In the genomic region with DNA sequence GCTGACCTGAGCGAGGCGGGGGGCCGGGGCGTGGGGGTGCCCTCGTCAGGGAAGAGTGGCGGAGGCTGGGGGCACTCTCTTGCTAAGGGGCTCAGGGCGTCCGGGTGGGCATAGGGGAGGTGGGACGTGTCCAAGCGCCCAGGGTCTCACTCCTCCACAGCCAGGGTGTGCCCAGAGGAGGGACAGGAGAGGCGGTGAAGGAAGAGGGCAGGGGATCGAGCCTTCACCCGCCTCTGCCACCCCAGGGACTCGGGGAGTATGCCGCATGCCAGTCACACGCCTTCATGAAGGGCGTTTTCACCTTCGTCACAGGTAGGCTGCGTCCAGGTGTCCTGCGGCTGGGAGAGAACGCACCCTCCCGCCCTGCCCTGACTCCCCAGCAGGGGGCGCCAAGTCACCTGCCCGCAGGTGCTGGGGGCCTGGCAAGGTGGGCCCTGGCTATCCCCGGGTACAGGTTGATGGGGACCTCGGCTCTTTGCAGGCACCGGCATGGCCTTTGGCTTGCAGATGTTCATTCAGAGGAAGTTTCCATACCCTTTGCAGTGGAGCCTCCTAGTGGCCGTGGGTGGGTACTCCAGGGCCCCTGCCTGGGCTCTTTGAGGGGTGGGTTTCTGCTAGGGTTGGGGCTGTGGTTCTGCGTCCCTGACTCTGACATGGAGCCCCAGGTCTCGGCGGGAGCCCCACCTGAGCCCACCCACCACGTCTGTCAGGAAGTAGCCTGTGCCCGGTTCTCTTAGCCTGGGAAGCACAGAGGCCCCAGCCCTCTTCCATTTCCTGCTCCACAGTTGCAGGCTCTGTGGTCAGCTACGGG, we compare ENCODE assay signal across 8 cellular contexts. TPM values are rescaled to one million over a fixed set of nuclear protein-coding genes. Genes with fewer than 3 reads are reported as not detected.
DNase-seq lines count a peak whose midpoint lies in the region; ATAC-seq and TF ChIP-seq lines count a peak whose summit lies in the region.

No MANE protein-coding gene starts in this region.

- POLR2A ChIA-PET in T-cell (lab: Charles Lee) = interaction anchor here in 1 of 2 donors (0.6 kb wide), 1 partner anchor 432 kb away, joined by 10 read pairs; no protein-coding TSS in a partner anchor

- H3K27ac ChIP-seq in KMS-11 = peak overlapping the region; percentile 76
- peak overlapping the region; percentile 86 to 88 for H3K27ac ChIP-seq in ascending aorta

- H3K36me3 Mint-ChIP-seq in T-cell = peaks cover 5% of the 10 kb centered on the region

- H3K27me3 ChIP-seq in KMS-11 (ENCODE audit: insufficient read depth, low read depth) (peaks cover 13% of the 10 kb centered on the region; the same call in 1 of the 2 replicates), ascending aorta (no peaks in the 10 kb centered on the region)

- H3K9ac ChIP-seq in KMS-11 = peak overlapping the region; percentile 68

- CTCF ChIA-PET in T-cell (lab: Charles Lee) = interaction anchor here in 1 of 2 donors (0.5 to 1.0 kb wide), 4 partner anchors 27 to 886 kb away, joined by 3 to 6 read pairs (median 3); partner anchors contain the start of gene AJM1

- H3K4me3 ChIP-seq in KMS-11 (IDR thresholded peaks at IDR 0.05; ENCODE audit: insufficient read depth, low read depth, low read length) = no peak overlapping the region
- peak overlapping the region; percentile 73 for H3K4me3 ChIP-seq in ascending aorta

- H3K4me1 ChIP-seq in KMS-11 (ENCODE audit: low read depth, poor library complexity, severe bottlenecking) (peaks cover 51% of the 10 kb centered on the region), ascending aorta (peaks cover 0 to 14% of the 10 kb centered on the region in 2 donors)

- intact Hi-C loops in ascending aorta (cut with DNase I) = loop anchor here (1.0 to 10.0 kb wide), 10 partner anchors 16 to 433 kb away; partner anchors contain the start of genes ABCA2, CYSRT1, MAN1B1 and PAXX

- peak; percentile 99 for TF ChIP-seq CTCF in KMS-11 (conservative IDR thresholded peaks at IDR 0.05; ENCODE audit: low read depth, low read length)
- TF ChIP-seq CTCF in ascending aorta (IDR thresholded peaks at IDR 0.05) = peak; percentile 61 to 87 (median 84)

- H3K4me3 Mint-ChIP-seq in T-cell = peak overlapping the region; percentile 78 to 82 (median 80)

- H2AFZ ChIP-seq in KMS-11 (ENCODE audit: low read depth) = peak overlapping the region; percentile 48; the same call in 1 of the 2 replicates

- peak overlapping the region; percentile 89 to 91 for H3K27ac Mint-ChIP-seq in T-cell

- H3K79me2 ChIP-seq in KMS-11 (ENCODE audit: insufficient read depth, low read depth) = no peaks in the 10 kb centered on the region

- peak; percentile 12 to 29 (median 16) for ATAC-seq in T-cell (replicated peaks in 1 of 4)

- H3K4me1 Mint-ChIP-seq in T-cell = peaks cover 20 to 37% (median 29%) of the 10 kb centered on the region in 3 donors

- peak overlapping the region; percentile 51 for H3K4me2 ChIP-seq in KMS-11

- H3K9me3 Mint-ChIP-seq in T-cell = no peaks in the 10 kb centered on the region

- H3K27me3 Mint-ChIP-seq in T-cell = peaks cover 0 to 3% of the 10 kb centered on the region in 2 donors

- no peaks in the 10 kb centered on the region for H3K9me3 ChIP-seq in ascending aorta

- H3K36me3 ChIP-seq in KMS-11 (ENCODE audit: insufficient read depth) (no peaks in the 10 kb centered on the region), ascending aorta (no peaks in the 10 kb centered on the region)

- DNase-seq in SHP77 (lab: John Stamatoyannopoulos, UW) = peak; percentile 39 to 46
- DNase-seq in SHP77 treated with DMSO at 0.1 percent for 48 hours (lab: John Stamatoyannopoulos, UW) = no peak
- DNase-seq in T-cell = peak; percentile 40 to 78 (median 63)
- DNase-seq in ascending aorta (ENCODE audit: low spot score in 2 of 2) = peak; percentile 18 to 75
- DNase-seq in iPS-NIHi11 (ENCODE audit: low spot score) = peak; percentile 76
- DNase-seq in stimulated activated CD4-positive, alpha-beta T cell treated with anti-CD3 and anti-CD28 coated beads, Interleukin-15, amount 100 ng/mL, for 1 hour (ENCODE audit: low read depth in 1 of 2, low spot score in 1 of 2) = peak; percentile 45 to 54
- no peak for DNase-seq in NCI-H446 treated with DMSO at 0.1 percent for 48 hours (lab: John Stamatoyannopoulos, UW)

- H4K20me1 ChIP-seq in KMS-11 (ENCODE audit: insufficient read depth) = no peaks in the 10 kb centered on the region

RNA-seq across cellular contexts. Expression of gene TMEM141, which starts 0.5 kb away (rescaled TPM):
- total RNA-seq in T-cell (10 to 100 TPM; 24.4 to 53.5 (median 45.8) TPM), ascending aorta (10.9 TPM)

RNA-seq across cellular contexts. Expression of gene CCDC183, which starts 4.5 kb away (rescaled TPM):
- total RNA-seq in T-cell (1 to 10 TPM; 1.9 to 2.9 (median 2.3) TPM), ascending aorta (not detected)

RNA-seq across cellular contexts. Expression of gene RABL6, which starts 16.1 kb away (rescaled TPM):
- total RNA-seq in T-cell (10 to 100 TPM; 60.5 to 86.7 (median 82.8) TPM), ascending aorta (70.9 TPM)

RNA-seq across cellular contexts. Expression of gene LCN15, which starts 27.4 kb away (rescaled TPM):
- total RNA-seq in T-cell = not detected
- total RNA-seq in ascending aorta = not detected

RNA-seq across cellular contexts. Expression of gene LCN8, which starts 33.6 kb away (rescaled TPM):
- total RNA-seq in T-cell = under 1 TPM in 1 of 5 donors, not detected in 4; 0.16 TPM
- total RNA-seq in ascending aorta = not detected

Comparison
In these comparisons a context has a peak if more than half of its experiments do, and no peak if none do; other contexts are left out.
1. DNase-seq: peak in SHP77 (2 of 2), T-cell (34 of 34), ascending aorta (2 of 2), iPS-NIHi11 (single experiment) and stimulated activated CD4-positive, alpha-beta T cell treated with anti-CD3 and anti-CD28 coated beads, Interleukin-15, amount 100 ng/mL, for 1 hour (2 of 2); none in SHP77 treated with DMSO at 0.1 percent for 48 hours (single experiment) and NCI-H446 treated with DMSO at 0.1 percent for 48 hours (single experiment).